Comparison of ENCODE assay signal across 8 cellular contexts in genomic region chr9:129489838-129490582, GRCh38.
DNase-seq lines count a peak whose midpoint lies in the region; ATAC-seq and TF ChIP-seq lines count a peak whose summit lies in the region.

No MANE protein-coding gene starts in this region.

- no peak for TF ChIP-seq EP300 in upper lobe of left lung (IDR thresholded peaks at IDR 0.05)

- H3K27ac Mint-ChIP-seq in Calu3 (ENCODE audit: unreplicated experiment): peak overlapping the region; percentile 98
- H3K27ac Mint-ChIP-seq in natural killer cell: peak overlapping the region; percentile 47 to 92

- no peak for TF ChIP-seq POLR2A in upper lobe of left lung (IDR thresholded peaks at IDR 0.05)

- H3K36me3 ChIP-seq in upper lobe of left lung: peaks cover 0 to 22% (median 6%) of the 10 kb centered on the region in 4 donors

- no peaks in the 10 kb centered on the region for H3K27me3 ChIP-seq in upper lobe of left lung

- CTCF ChIA-PET in Calu3 (lab: Charles Lee): interaction anchor here (1.7 kb wide), 1 partner anchor 81 kb away, joined by 4 read pairs; no protein-coding TSS in a partner anchor

- H3K9me3 Mint-ChIP-seq in Calu3 (ENCODE audit: low read depth, unreplicated experiment) (no peaks in the 10 kb centered on the region), natural killer cell (no peaks in the 10 kb centered on the region)

- H3K4me3 Mint-ChIP-seq in Calu3 (ENCODE audit: low read depth, unreplicated experiment) (peak overlapping the region; percentile 59), natural killer cell (peak overlapping the region; percentile 61)

- H3K4me3 ChIP-seq in upper lobe of left lung: peak overlapping the region; percentile 47 to 71 (median 63)

- peaks cover 56 to 85% (median 61%) of the 10 kb centered on the region in 4 donors for H3K4me1 ChIP-seq in upper lobe of left lung

- ATAC-seq in natural killer cell (no peak), upper lobe of left lung (ENCODE audit: low FRiP score in 2 of 2) (no peak), GM21825 (IDR thresholded peaks at IDR 0.05; ENCODE audit: unreplicated experiment) (no peak), HG03196 (IDR thresholded peaks at IDR 0.05; ENCODE audit: unreplicated experiment) (no peak)

- no peak for DNase-seq in Calu3
- DNase-seq in activated CD4-positive, alpha-beta T cell treated with anti-CD3 and anti-CD28 coated beads for 48 hours: peak; percentile 48
- DNase-seq in effector CD8-positive, alpha-beta T cell (lab: John Stamatoyannopoulos, UW): peak; percentile 37
- no peak for DNase-seq in natural killer cell
- DNase-seq in upper lobe of left lung: no peak
- DNase-seq in SKM-1 (lab: John Stamatoyannopoulos, UW; ENCODE audit: unreplicated experiment): no peak

- peak overlapping the region; percentile 98 to 100 (median 99) for H3K27ac ChIP-seq in upper lobe of left lung

- WGBS in upper lobe of left lung, 2 donors: 37 to 58% methylated on average over 15 of the region's 15 CpGs

- H3K36me3 Mint-ChIP-seq in Calu3 (ENCODE audit: insufficient read depth, unreplicated experiment) (peaks cover 75% of the 10 kb centered on the region), natural killer cell (no peaks in the 10 kb centered on the region)

- BruUV-seq in Calu3 (replicated peaks; lab: Mats Ljungman, UMichigan): no TSS peak

- H3K4me1 Mint-ChIP-seq in Calu3 (ENCODE audit: low read depth, unreplicated experiment) (peaks cover 66% of the 10 kb centered on the region), natural killer cell (peaks cover 20 to 43% of the 10 kb centered on the region in 2 donors)

- intact Hi-C loops in Calu3 (cut with micrococcal nuclease; ENCODE audit: unreplicated experiment): loop anchor here (5.0 to 10.0 kb wide), 4 partner anchors 75 to 348 kb away; partner anchors contain the start of gene IER5L
- intact Hi-C loops in natural killer cell (cut with micrococcal nuclease): loop anchor here (2.0 to 10.0 kb wide), 3 partner anchors 31 to 77 kb away; no protein-coding TSS in a partner anchor

- H3K9me3 ChIP-seq in upper lobe of left lung: no peaks in the 10 kb centered on the region

- H3K27me3 Mint-ChIP-seq in Calu3 (ENCODE audit: unreplicated experiment) (no peaks in the 10 kb centered on the region), natural killer cell (ENCODE audit: low read depth in 2 of 2) (peaks cover 0 to 5% of the 10 kb centered on the region in 2 donors)

- no peak for TF ChIP-seq CTCF in Calu3 (IDR thresholded peaks at IDR 0.05; ENCODE audit: unreplicated experiment)
- TF ChIP-seq CTCF in natural killer cell (IDR thresholded peaks at IDR 0.05): no peak
- no peak for TF ChIP-seq CTCF in upper lobe of left lung (IDR thresholded peaks at IDR 0.05)

Comparison
In these comparisons a context has a peak if more than half of its experiments do, and no peak if none do; other contexts are left out.
1. DNase-seq: peak in activated CD4-positive, alpha-beta T cell treated with anti-CD3 and anti-CD28 coated beads for 48 hours (single experiment) and effector CD8-positive, alpha-beta T cell (single experiment); none in Calu3 (single experiment), natural killer cell (single experiment), upper lobe of left lung (0 of 2) and SKM-1 (single experiment).